In the genomic region with DNA sequence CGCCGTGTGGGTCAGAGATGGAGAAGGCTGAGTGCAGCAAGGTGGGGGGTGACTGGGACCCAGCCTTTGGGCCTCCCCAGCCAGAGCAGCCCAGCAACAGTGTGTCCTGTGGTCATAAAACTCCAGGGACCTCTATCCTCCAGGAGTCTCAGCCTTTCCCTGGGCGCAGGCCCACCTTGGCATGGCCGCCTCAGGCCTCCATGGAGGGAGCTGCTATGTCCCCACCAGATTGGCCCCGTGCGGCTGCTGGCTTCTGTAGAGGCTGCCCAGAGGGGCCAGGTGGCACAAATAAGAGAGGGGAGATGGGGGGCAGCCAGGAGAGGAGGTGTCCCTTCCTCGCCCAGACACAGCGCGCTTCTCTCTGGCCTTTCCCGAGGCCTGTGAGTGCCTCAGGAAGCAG, we compare ENCODE assay signal across 31 cellular contexts. TPM values are rescaled to one million over a fixed set of nuclear protein-coding genes. Genes with fewer than 3 reads are reported as not detected.
"Had no signal": no experiment of that assay in that cellular context is flagged by ENCODE, and none has a peak within 500 bp of the region (broad histone marks: within the 10 kb centered on the region; RNA-seq: fewer than 3 reads in every experiment).

No MANE protein-coding gene starts in this region.

- H3K4me3 Mint-ChIP-seq: activated T-cell treated with anti-CD3 and anti-CD28 coated beads, Interleukin-2, amount 50 U/mL, for 72 hours had no signal

- H3K36me3 Mint-ChIP-seq: activated naive CD8-positive, alpha-beta T cell had no signal

- H3K27ac ChIP-seq: adrenal gland, body of pancreas, epithelial cell of prostate, esophagus squamous epithelium, left lung, lower lobe of right lung, neutrophil, skin epidermis, suprapubic skin, tibial artery, VCaP had no signal

- DNase-seq: activated CD4-positive, alpha-beta T cell treated with anti-CD3 and anti-CD28 coated beads for 4 hours; activated CD4-positive, alpha-beta T cell treated with anti-CD3 and anti-CD28 coated beads, Interleukin-2, amount 50 U/mL, for 4 hours; activated naive CD4-positive, alpha-beta T cell; activated T-cell treated with anti-CD3 and anti-CD28 coated beads for 4 hours; activated T-cell treated with anti-CD3 and anti-CD28 coated beads, Interleukin-2, amount 50 U/mL, for 72 hours; adrenal gland; aorta; body of pancreas; dermis blood vessel endothelial cell; effector CD4-positive, alpha-beta T cell; esophagus squamous epithelium; foreskin melanocyte; glutamatergic neuron; left lung; lower lobe of right lung; mesenchymal stem cell; naive thymus-derived CD8-positive, alpha-beta T cell; stimulated activated CD4-positive, alpha-beta T cell treated with anti-CD3 and anti-CD28 coated beads, Interleukin-4, amount 100 ng/mL, for 24 hours; stimulated activated naive CD4-positive, alpha-beta T cell; T-helper 9 cell; tibial artery had no signal

- ATAC-seq: activated T-cell treated with anti-CD3 and anti-CD28 coated beads, Interleukin-2, amount 50 U/mL, for 72 hours; body of pancreas; left lung; lower lobe of right lung; naive thymus-derived CD8-positive, alpha-beta T cell; sciatic nerve had no signal

- H3K4me3 ChIP-seq: adrenal gland, body of pancreas, esophagus squamous epithelium, left lung, lower lobe of right lung, skin epidermis, suprapubic skin, tibial artery had no signal

- H3K9me3 ChIP-seq: adrenal gland, body of pancreas, left lung, lower lobe of right lung, neutrophil, suprapubic skin, tibial artery had no signal

- H3K9me3 Mint-ChIP-seq: activated T-cell treated with anti-CD3 and anti-CD28 coated beads, Interleukin-2, amount 50 U/mL, for 72 hours; naive thymus-derived CD8-positive, alpha-beta T cell; T-helper 1 cell treated with Interleukin-12 subunit alpha and Interleukin-12 subunit beta and Interleukin-4 antibody, amounts not matched to agents 30 μg/mL and 1 μg/mL, for 36 hours had no signal

- H3K36me3 ChIP-seq: neutrophil had no signal

- H3K27ac Mint-ChIP-seq: activated naive CD8-positive, alpha-beta T cell; activated T-cell treated with anti-CD3 and anti-CD28 coated beads, Interleukin-2, amount 50 U/mL, for 72 hours had no signal

RNA-seq across cellular contexts. Expression of a gene that starts 5.9 kb away (rescaled TPM):
- total RNA-seq: aorta, body of pancreas, posterior vena cava, sciatic nerve, urinary bladder had no signal

RNA-seq across cellular contexts. Expression of a gene that starts 20.5 kb away (rescaled TPM):
- total RNA-seq: aorta; body of pancreas; dermis blood vessel endothelial cell; esophagus squamous epithelium; left lung; lower lobe of right lung; naive thymus-derived CD8-positive, alpha-beta T cell; posterior vena cava; sciatic nerve; suprapubic skin; urinary bladder had no signal
